In the genomic region with DNA sequence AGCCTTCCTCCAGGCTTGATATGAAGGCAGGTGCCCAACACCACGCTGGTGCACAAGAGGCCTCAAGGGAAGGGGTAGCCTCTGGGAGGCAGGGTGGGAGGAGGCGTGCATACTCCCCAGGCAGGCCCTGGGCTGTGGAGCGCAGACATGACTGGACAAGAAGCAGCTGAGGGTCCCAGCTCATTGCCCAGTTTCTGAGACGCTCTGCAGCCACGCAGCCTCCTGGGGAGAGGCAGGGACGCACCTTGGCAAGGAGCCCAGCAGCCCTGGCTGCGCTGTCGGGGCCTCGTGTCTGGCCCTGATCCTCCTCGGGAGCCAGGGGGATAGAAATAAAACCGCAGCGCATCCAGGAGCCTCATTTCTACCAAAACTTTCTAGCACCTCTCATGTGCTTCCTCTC, we compare ENCODE assay signal across 18 cellular contexts. TPM values are rescaled to one million over a fixed set of nuclear protein-coding genes. Genes with fewer than 3 reads are reported as not detected.
DNase-seq lines count a peak whose midpoint lies in the region; FAIRE-seq and TF ChIP-seq lines count a peak whose summit lies in the region.
"Had no signal": no experiment of that assay in that cellular context is flagged by ENCODE, and none has a peak within 500 bp of the region (broad histone marks: within the 10 kb centered on the region; RNA-seq: fewer than 3 reads in every experiment).

No MANE protein-coding gene starts in this region.

- H3K4me1 ChIP-seq in testis (peaks cover 23% of the 10 kb centered on the region), HAP-1 (peaks cover 3% of the 10 kb centered on the region; the same call in 1 of the 2 replicates)
- H3K4me1 ChIP-seq: foreskin keratinocyte had no signal

- H3K27ac ChIP-seq in testis: no peak overlapping the region
- H3K27ac ChIP-seq: cardiac muscle cell, foreskin keratinocyte had no signal

- peaks cover 13% of the 10 kb centered on the region for H3K36me3 Mint-ChIP-seq in dendritic cell treated with granulocyte-macrophage colony-stimulating factor and Interleukin-4, amounts not matched to agents 40 ng/mL and 50 ng/mL, for 4 days (ENCODE audit: low read depth)
- H3K36me3 Mint-ChIP-seq: activated naive CD8-positive, alpha-beta T cell treated with anti-CD3 and anti-CD28 coated beads for 36 hours; naive B cell had no signal

- WGBS in testis, 2 donors: 35 to 63% methylated on average over 3 to 12 of the region's 12 CpGs

- H3K4me1 Mint-ChIP-seq in dendritic cell treated with granulocyte-macrophage colony-stimulating factor and Interleukin-4, amounts not matched to agents 40 ng/mL and 50 ng/mL, for 4 days (ENCODE audit: low read depth): peaks cover 91% of the 10 kb centered on the region

- H3K36me3 ChIP-seq in testis (ENCODE audit: low read depth, missing control alignments) (no peaks in the 10 kb centered on the region), HAP-1 (replicated peaks) (no peaks in the 10 kb centered on the region)
- H3K36me3 ChIP-seq: cardiac muscle cell had no signal

- TF ChIP-seq CTCF in testis (IDR thresholded peaks at IDR 0.05): no peak

- in situ Hi-C loops in HAP-1 (cut with MboI; ENCODE audit: low sequenced_read_pairs): loop anchor here (10.0 kb wide), 2 partner anchors 339 to 469 kb away; a partner anchor contains a TSS

- H3K27me3 ChIP-seq in testis (no peaks in the 10 kb centered on the region), HAP-1 (ENCODE audit: low read depth) (peaks cover 2% of the 10 kb centered on the region)
- H3K27me3 ChIP-seq: cardiac muscle cell had no signal

- peak; percentile 33 for DNase-seq in NCI-H82 (lab: John Stamatoyannopoulos, UW)
- DNase-seq in NCI-H82 treated with DMSO at 0.1 percent for 48 hours (lab: John Stamatoyannopoulos, UW; ENCODE audit: unreplicated experiment): no peak
- DNase-seq in NCI-H345 (lab: John Stamatoyannopoulos, UW): peak; percentile 59
- DNase-seq in testis: peak; percentile 60
- no peak for DNase-seq in HAP-1 (ENCODE audit: low spot score in 2 of 2)
- DNase-seq in stimulated activated CD8-positive, alpha-beta memory T cell treated with anti-CD3 and anti-CD28 coated beads, Interleukin-4, amount 100 ng/mL, for 48 hours: no peak
- DNase-seq in urothelium cell line (ENCODE audit: low spot score): no peak
- DNase-seq: activated CD4-positive, alpha-beta T cell treated with anti-CD3 and anti-CD28 coated beads for 4 hours; activated naive CD8-positive, alpha-beta T cell treated with anti-CD3 and anti-CD28 coated beads for 36 hours; activated T-cell treated with anti-CD3 and anti-CD28 coated beads for 4 hours; naive B cell; NCI-H748 treated with DMSO at 0.1 percent for 48 hours had no signal

- H3K4me3 Mint-ChIP-seq in dendritic cell treated with granulocyte-macrophage colony-stimulating factor and Interleukin-4, amounts not matched to agents 40 ng/mL and 50 ng/mL, for 4 days: no peak overlapping the region
- H3K4me3 Mint-ChIP-seq: activated naive CD8-positive, alpha-beta T cell treated with anti-CD3 and anti-CD28 coated beads for 36 hours; naive B cell had no signal

- no peaks in the 10 kb centered on the region for H3K9me3 Mint-ChIP-seq in dendritic cell treated with granulocyte-macrophage colony-stimulating factor and Interleukin-4, amounts not matched to agents 40 ng/mL and 50 ng/mL, for 4 days
- H3K9me3 Mint-ChIP-seq: activated naive CD8-positive, alpha-beta T cell treated with anti-CD3 and anti-CD28 coated beads for 36 hours; naive B cell had no signal

- FAIRE-seq in urothelium cell line (lab: Jason Lieb, UNC): no peak
- FAIRE-seq: GM18507 had no signal

- H3K4me3 ChIP-seq in testis (no peak overlapping the region), HAP-1 (no peak overlapping the region)
- H3K4me3 ChIP-seq: cardiac muscle cell had no signal

- H3K27me3 Mint-ChIP-seq in dendritic cell treated with granulocyte-macrophage colony-stimulating factor and Interleukin-4, amounts not matched to agents 40 ng/mL and 50 ng/mL, for 4 days: no peaks in the 10 kb centered on the region

- no peak for TF ChIP-seq POLR2A in testis (IDR thresholded peaks at IDR 0.05)

- intact Hi-C loops in dendritic cell treated with granulocyte-macrophage colony-stimulating factor and Interleukin-4, amounts not matched to agents 40 ng/mL and 50 ng/mL, for 4 days (cut with micrococcal nuclease): loop anchor here (10.0 kb wide), 1 partner anchor 469 kb away; a partner anchor contains a TSS
- intact Hi-C loops in testis (cut with DNase I; ENCODE audit: low total_unique reads): no loop called here

- H3K27ac Mint-ChIP-seq in dendritic cell treated with granulocyte-macrophage colony-stimulating factor and Interleukin-4, amounts not matched to agents 40 ng/mL and 50 ng/mL, for 4 days: peak overlapping the region; percentile 92
- H3K27ac Mint-ChIP-seq: activated naive CD8-positive, alpha-beta T cell treated with anti-CD3 and anti-CD28 coated beads for 36 hours had no signal

- no peaks in the 10 kb centered on the region for H3K9me3 ChIP-seq in testis
- no peaks in the 10 kb centered on the region for H3K9me3 ChIP-seq in HAP-1

RNA-seq across cellular contexts. Expression of a gene that starts 2.1 kb away (rescaled TPM):
- total RNA-seq in testis: 1 to 10 TPM in 1 of 2 donors, under 1 TPM in 1; 0.71 to 1.2 TPM
- polyA plus RNA-seq in testis (ENCODE audit: insufficient read depth, low read depth, low replicate concordance): 2.8 TPM
- total RNA-seq: foreskin keratinocyte, pulmonary artery endothelial cell had no signal
- polyA plus RNA-seq: AG04450, foreskin keratinocyte had no signal

Comparison
In these comparisons a context has a peak if more than half of its experiments do, and no peak if none do; other contexts are left out.
1. DNase-seq: peak in NCI-H82 (single experiment), NCI-H345 (single experiment) and testis (single experiment); none in NCI-H82 treated with DMSO at 0.1 percent for 48 hours (single experiment), HAP-1 (0 of 2), stimulated activated CD8-positive, alpha-beta memory T cell treated with anti-CD3 and anti-CD28 coated beads, Interleukin-4, amount 100 ng/mL, for 48 hours (single experiment) and urothelium cell line (single experiment).